Comparison of ENCODE assay signal across 14 cellular contexts in genomic region chr2:136527560-136527959, GRCh38.
DNase-seq lines count a peak whose midpoint lies in the region; ATAC-seq and TF ChIP-seq lines count a peak whose summit lies in the region.
"Had no signal": no experiment of that assay in that cellular context is flagged by ENCODE, and none has a peak within 500 bp of the region (broad histone marks: within the 10 kb centered on the region; RNA-seq: fewer than 3 reads in every experiment).

No MANE protein-coding gene starts in this region.

- no peak overlapping the region for H3K4ac ChIP-seq in mesendoderm (ENCODE audit: low read depth, low read length)

- H3K36me3 ChIP-seq in mammary epithelial cell (ENCODE audit: insufficient read depth, low read length), result no peaks in the 10 kb centered on the region
- no peaks in the 10 kb centered on the region for H3K36me3 ChIP-seq in mesendoderm (ENCODE audit: control insufficient read depth, insufficient read depth, low read length)
- H3K36me3 ChIP-seq: pancreas, tibial artery had no signal

- dilution Hi-C loops in mammary epithelial cell (cut with HindIII; ENCODE audit: low sequenced_read_pairs), result no loop called here

- no peak overlapping the region for H2BK15ac ChIP-seq in mesendoderm (replicated peaks; ENCODE audit: low read depth)

- no peak overlapping the region for H3K23ac ChIP-seq in mesendoderm (ENCODE audit: low read length)

- H3K27ac ChIP-seq in mammary epithelial cell (ENCODE audit: insufficient read depth, low read depth, low read length) (no peak overlapping the region), mesendoderm (ENCODE audit: low read depth, low read length) (no peak overlapping the region)
- H3K27ac ChIP-seq: 22Rv1, pancreas, tibial artery had no signal

- DNase-seq in DMS 273 (lab: John Stamatoyannopoulos, UW; ENCODE audit: unreplicated experiment) (peak; percentile 36), DMS 273 treated with DMSO at 0.1 percent for 48 hours (lab: John Stamatoyannopoulos, UW) (no peak), MV-4-11 (lab: John Stamatoyannopoulos, UW) (peak; percentile 4), mammary epithelial cell (peak; percentile 0), mesendoderm (peak; percentile 81), NCI-H146 (lab: John Stamatoyannopoulos, UW) (no peak), DMS79 treated with DMSO at 0.1 percent for 48 hours (lab: John Stamatoyannopoulos, UW) (no peak)
- DNase-seq: effector memory CD8-positive, alpha-beta T cell; GF-D8; NCI-H510A treated with DMSO at 0.1 percent for 48 hours; pancreas; tibial artery had no signal

- no TSS peak for BruUV-seq in mammary epithelial cell (replicated peaks; lab: Mats Ljungman, UMichigan)

- H2AFZ ChIP-seq in mammary epithelial cell (ENCODE audit: low read depth, low read length), result no peak overlapping the region

- H3K4me2 ChIP-seq in mammary epithelial cell (ENCODE audit: insufficient read depth, low read depth, low read length), result no peak overlapping the region
- H3K4me2 ChIP-seq in mesendoderm (ENCODE audit: low read length), result no peak overlapping the region

- H3K4me3 ChIP-seq in mammary epithelial cell (replicated peaks in 1 of 3; ENCODE audit: insufficient read depth in 1 of 3, low read depth in 2 of 3, low read length in 3 of 3), result no peak overlapping the region
- H3K4me3 ChIP-seq in mesendoderm (ENCODE audit: low read length), result no peak overlapping the region
- H3K4me3 ChIP-seq: pancreas, tibial artery had no signal

- intact Hi-C loops in mammary epithelial cell (cut with micrococcal nuclease), result no loop called here

- no peak overlapping the region for H3K9ac ChIP-seq in mammary epithelial cell (ENCODE audit: insufficient read depth, low read length)
- no peak overlapping the region for H3K9ac ChIP-seq in mesendoderm (ENCODE audit: low read length)

- no peaks in the 10 kb centered on the region for H4K20me1 ChIP-seq in mammary epithelial cell (ENCODE audit: insufficient read depth, low read length)

- no peaks in the 10 kb centered on the region for H3K4me1 ChIP-seq in mammary epithelial cell (ENCODE audit: insufficient read depth, low read length)
- H3K4me1 ChIP-seq in mesendoderm (ENCODE audit: control insufficient read depth, low read depth, low read length), result no peaks in the 10 kb centered on the region
- H3K4me1 ChIP-seq: pancreas, tibial artery had no signal

- H4K5ac ChIP-seq in mesendoderm (ENCODE audit: low read length), result no peak overlapping the region

- no peak overlapping the region for H3K56ac ChIP-seq in mesendoderm (ENCODE audit: low read length)

- no peak for ATAC-seq in GM18517 (IDR thresholded peaks at IDR 0.05; ENCODE audit: unreplicated experiment)
- ATAC-seq: effector memory CD8-positive, alpha-beta T cell; pancreas had no signal

- no peak overlapping the region for H2BK120ac ChIP-seq in mesendoderm (ENCODE audit: low read depth, low read length)

- H3K27me3 ChIP-seq in mammary epithelial cell (ENCODE audit: insufficient read depth, low read length) (no peaks in the 10 kb centered on the region), mesendoderm (ENCODE audit: insufficient read depth, low read length, poor library complexity) (peaks cover 2% of the 10 kb centered on the region)
- H3K27me3 ChIP-seq: pancreas had no signal

- no peak overlapping the region for H3K18ac ChIP-seq in mesendoderm (ENCODE audit: low read length)

- H2AK5ac ChIP-seq in mesendoderm (ENCODE audit: low read length), result no peak overlapping the region

- H3K79me1 ChIP-seq in mesendoderm (ENCODE audit: low read length), result no peaks in the 10 kb centered on the region

- no peak overlapping the region for H2BK5ac ChIP-seq in mesendoderm (ENCODE audit: low read length)

- in situ Hi-C loops in mammary epithelial cell (cut with MboI; ENCODE audit: low sequenced_read_pairs in 2 of 2), result no loop called here

- no peak overlapping the region for H4K8ac ChIP-seq in mesendoderm (ENCODE audit: low read depth, low read length)

- CTCF ChIA-PET in mammary epithelial cell (lab: Charles Lee; ENCODE audit: low non-redundant PET), result no interaction called here

- H3K79me2 ChIP-seq in mammary epithelial cell (ENCODE audit: insufficient read depth, low read length), result no peaks in the 10 kb centered on the region
- H3K79me2 ChIP-seq in mesendoderm (ENCODE audit: control insufficient read depth, insufficient read depth, low read length), result no peaks in the 10 kb centered on the region

- H3K9me3 ChIP-seq in mammary epithelial cell (replicated peaks; ENCODE audit: insufficient read depth, low read length), result peaks cover 2% of the 10 kb centered on the region
- H3K9me3 ChIP-seq: pancreas, tibial artery had no signal

- WGBS in mammary epithelial cell (ENCODE audit: low coverage, missing lambda C conversion rate), result 5% methylated on average over 2 of the region's 2 CpGs
- WGBS in mesendoderm (ENCODE audit: extremely low coverage, insufficient coverage, low lambda C conversion rate), result no CpG with 5 or more reads among the region's 2 CpGs

- no peak for TF ChIP-seq CTCF in mammary epithelial cell (conservative IDR thresholded peaks at IDR 0.05 in 1 of 2, IDR thresholded peaks at IDR 0.05 in 1 of 2; ENCODE audit: extremely low read depth in 1 of 2, insufficient read depth in 1 of 2, low read depth in 1 of 2, low read length in 2 of 2)

Comparison
In these comparisons a context has a peak if more than half of its experiments do, and no peak if none do; other contexts are left out.
1. DNase-seq: peak in DMS 273 (single experiment), MV-4-11 (single experiment), mammary epithelial cell (single experiment) and mesendoderm (single experiment); none in DMS 273 treated with DMSO at 0.1 percent for 48 hours (single experiment), NCI-H146 (single experiment) and DMS79 treated with DMSO at 0.1 percent for 48 hours (single experiment).